9 cellular contexts compared by ENCODE assay signal in genomic region chr5:44862808-44863207, GRCh38. TPM values are rescaled to one million over a fixed set of nuclear protein-coding genes. Genes with fewer than 3 reads are reported as not detected.
DNase-seq lines count a peak whose midpoint lies in the region; ATAC-seq and TF ChIP-seq lines count a peak whose summit lies in the region.
"Had no signal": no experiment of that assay in that cellular context is flagged by ENCODE, and none has a peak within 500 bp of the region (broad histone marks: within the 10 kb centered on the region; RNA-seq: fewer than 3 reads in every experiment).

No MANE protein-coding gene starts in this region.

- DNase-seq in GM03348 (ENCODE audit: low spot score), result peak; percentile 19
- peak; percentile 36 for DNase-seq in NCI-H69 (lab: John Stamatoyannopoulos, UW)
- DNase-seq in hepatocyte (ENCODE audit: low spot score), result no peak
- DNase-seq in left cardiac atrium, result no peak
- DNase-seq in T-cell, result no peak
- DNase-seq in DMS114 treated with DMSO at 0.1 percent for 48 hours (lab: John Stamatoyannopoulos, UW; ENCODE audit: unreplicated experiment), result no peak
- DNase-seq: esophagus squamous epithelium had no signal

- H2AFZ ChIP-seq in hepatocyte, result no peak overlapping the region

- no peaks in the 10 kb centered on the region for H3K4me1 ChIP-seq in hepatocyte (ENCODE audit: insufficient read depth)
- no peaks in the 10 kb centered on the region for H3K4me1 ChIP-seq in gastroesophageal sphincter
- H3K4me1 ChIP-seq: esophagus squamous epithelium had no signal

- WGBS in hepatocyte (ENCODE audit: low lambda C conversion rate, missing lambda C conversion rate), result 37% methylated on average over 1 of the region's 1 CpG
- whole genome bisulfite sequencing in gastroesophageal sphincter (ENCODE audit: low coverage in 1 of 2), 2 donors, result 29 to 47% methylated on average over 1 of the region's 1 CpG

- H3K9me3 ChIP-seq in hepatocyte (ENCODE audit: low read depth) (no peaks in the 10 kb centered on the region), gastroesophageal sphincter (no peaks in the 10 kb centered on the region)
- H3K9me3 ChIP-seq: esophagus squamous epithelium had no signal

- TF ChIP-seq POLR2A in gastroesophageal sphincter (IDR thresholded peaks at IDR 0.05), result no peak

- H3K36me3 ChIP-seq in hepatocyte (replicated peaks; ENCODE audit: insufficient read depth, low read depth) (no peaks in the 10 kb centered on the region), gastroesophageal sphincter (no peaks in the 10 kb centered on the region)
- H3K36me3 ChIP-seq: esophagus squamous epithelium had no signal

- H3K4me2 ChIP-seq in hepatocyte, result no peak overlapping the region

- CTCF ChIA-PET in T-cell (lab: Charles Lee), result no interaction called here

- H3K4me3 ChIP-seq in hepatocyte (no peak overlapping the region), gastroesophageal sphincter (no peak overlapping the region)
- H3K4me3 ChIP-seq: esophagus squamous epithelium had no signal

- POLR2A ChIA-PET in T-cell (lab: Charles Lee), result no interaction called here

- no peaks in the 10 kb centered on the region for H3K9me3 Mint-ChIP-seq in T-cell

- no peak overlapping the region for H3K27ac ChIP-seq in hepatocyte
- no peak overlapping the region for H3K27ac ChIP-seq in gastroesophageal sphincter
- H3K27ac ChIP-seq: esophagus squamous epithelium had no signal

- H3K27me3 Mint-ChIP-seq in T-cell, result peaks cover 0 to 9% of the 10 kb centered on the region in 2 donors

- H3K27me3 ChIP-seq in hepatocyte (no peaks in the 10 kb centered on the region), gastroesophageal sphincter (no peaks in the 10 kb centered on the region)
- H3K27me3 ChIP-seq: esophagus squamous epithelium had no signal

- no peak for TF ChIP-seq EP300 in gastroesophageal sphincter (IDR thresholded peaks at IDR 0.05)

- intact Hi-C loops in left cardiac atrium (cut with DNase I), result no loop called here

- no peaks in the 10 kb centered on the region for H3K36me3 Mint-ChIP-seq in T-cell

- H3K4me1 Mint-ChIP-seq in T-cell, result no peaks in the 10 kb centered on the region

- ATAC-seq in GM21723 (IDR thresholded peaks at IDR 0.05; ENCODE audit: unreplicated experiment) (peak; percentile 62), left cardiac atrium (no peak), T-cell (replicated peaks in 1 of 4) (no peak), gastroesophageal sphincter (no peak)

- no peak overlapping the region for H3K27ac Mint-ChIP-seq in T-cell

- peak; percentile 39 for TF ChIP-seq CTCF in hepatocyte (IDR thresholded peaks at IDR 0.05; ENCODE audit: poor library complexity)
- no peak for TF ChIP-seq CTCF in gastroesophageal sphincter (IDR thresholded peaks at IDR 0.05)

- H3K9me2 ChIP-seq in hepatocyte (replicated peaks; ENCODE audit: insufficient read depth), result no peaks in the 10 kb centered on the region

- no peaks in the 10 kb centered on the region for H3K79me2 ChIP-seq in hepatocyte

- no peaks in the 10 kb centered on the region for H4K20me1 ChIP-seq in hepatocyte (ENCODE audit: insufficient read depth, poor library complexity, severe bottlenecking)

- H3K4me3 Mint-ChIP-seq in T-cell, result no peak overlapping the region

RNA-seq across cellular contexts. Expression of gene MRPS30, which starts 54.1 kb away (rescaled TPM):
- total RNA-seq in hepatocyte (63.3 and 71.2 TPM in 2 replicates), left cardiac atrium (10 to 100 TPM; 53.8 to 64.0 TPM), T-cell (10 to 100 TPM; 44.0 to 50.8 (median 46.4) TPM), gastroesophageal sphincter (10 to 100 TPM; 43.8 to 63.8 (median 58.6) TPM)
- 26.7 and 27.5 TPM in 2 replicates for polyA plus RNA-seq in hepatocyte

Comparison
In these comparisons a context has a peak if more than half of its experiments do, and no peak if none do; other contexts are left out.
1. DNase-seq: peak in GM03348 (single experiment) and NCI-H69 (single experiment); none in hepatocyte (single experiment), left cardiac atrium (single experiment), T-cell (0 of 34) and DMS114 treated with DMSO at 0.1 percent for 48 hours (single experiment).